In the genomic region with DNA sequence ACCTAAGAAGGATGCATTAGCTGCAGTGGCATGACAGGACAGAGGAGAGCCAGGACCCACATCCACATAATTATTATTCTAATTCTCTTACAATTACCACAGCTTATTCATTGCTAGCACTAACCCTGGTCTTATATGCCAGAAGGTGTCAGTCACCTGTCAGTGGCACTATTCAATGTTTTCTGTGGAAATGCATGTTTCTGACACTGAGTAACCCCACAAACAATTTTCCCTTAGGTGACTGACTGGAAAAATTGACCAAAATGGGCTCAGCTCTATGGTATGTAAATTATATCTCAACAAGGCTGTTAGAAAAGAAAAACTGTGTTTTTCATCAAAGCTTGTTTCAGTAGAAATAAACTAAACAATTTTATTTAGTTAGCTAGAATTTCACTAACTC, we compare ENCODE assay signal across 17 cellular contexts.
DNase-seq lines count a peak whose midpoint lies in the region; ATAC-seq and TF ChIP-seq lines count a peak whose summit lies in the region.
"Had no signal": no experiment of that assay in that cellular context is flagged by ENCODE, and none has a peak within 500 bp of the region (broad histone marks: within the 10 kb centered on the region; RNA-seq: fewer than 3 reads in every experiment).

No MANE protein-coding gene starts in this region.

- H3K4me1 Mint-ChIP-seq in activated naive CD8-positive, alpha-beta T cell treated with anti-CD3 and anti-CD28 coated beads, Interleukin-2, amount 50 U/mL, for 24 hours: peaks cover 49% of the 10 kb centered on the region
- H3K4me1 Mint-ChIP-seq in activated naive CD8-positive, alpha-beta T cell treated with anti-CD3 and anti-CD28 coated beads for 36 hours: peaks cover 38% of the 10 kb centered on the region
- peaks cover 24% of the 10 kb centered on the region for H3K4me1 Mint-ChIP-seq in activated T-helper 17 cell treated with anti-CD3 and anti-CD28 coated beads, Interleukin-2, amount 50 U/mL, for 72 hours
- H3K4me1 Mint-ChIP-seq in endothelial cell (ENCODE audit: unreplicated experiment): peaks cover 44% of the 10 kb centered on the region
- H3K4me1 Mint-ChIP-seq in activated CD4-positive, alpha-beta T cell treated with anti-CD3 and anti-CD28 coated beads, Interleukin-2, amount 10 ng/mL, durations not matched to agents 7 days and 5 days: peaks cover 45% of the 10 kb centered on the region

- TF ChIP-seq CTCF in endothelial cell (IDR thresholded peaks at IDR 0.05; ENCODE audit: unreplicated experiment) (no peak), smooth muscle cell (IDR thresholded peaks at IDR 0.05; ENCODE audit: borderline replicate concordance, insufficient read depth, poor library complexity, severe bottlenecking) (no peak)

- no peak overlapping the region for H3K4me2 ChIP-seq in smooth muscle cell

- peak overlapping the region; percentile 21 for H3K27ac ChIP-seq in smooth muscle cell (ENCODE audit: low read depth)
- H3K27ac ChIP-seq: GM23248 had no signal

- H3F3A ChIP-seq in smooth muscle cell (ENCODE audit: low read depth): no peaks in the 10 kb centered on the region

- no peak overlapping the region for H3K4me3 ChIP-seq in smooth muscle cell
- H3K4me3 ChIP-seq: GM23248, HAP-1 had no signal

- H3K27me3 Mint-ChIP-seq in activated naive CD8-positive, alpha-beta T cell treated with anti-CD3 and anti-CD28 coated beads, Interleukin-2, amount 50 U/mL, for 24 hours: no peaks in the 10 kb centered on the region
- H3K27me3 Mint-ChIP-seq in activated naive CD8-positive, alpha-beta T cell treated with anti-CD3 and anti-CD28 coated beads for 36 hours: no peaks in the 10 kb centered on the region
- H3K27me3 Mint-ChIP-seq in activated T-helper 17 cell treated with anti-CD3 and anti-CD28 coated beads, Interleukin-2, amount 50 U/mL, for 72 hours: no peaks in the 10 kb centered on the region
- peaks cover 7% of the 10 kb centered on the region for H3K27me3 Mint-ChIP-seq in endothelial cell (ENCODE audit: unreplicated experiment)
- H3K27me3 Mint-ChIP-seq in activated CD4-positive, alpha-beta T cell treated with anti-CD3 and anti-CD28 coated beads, Interleukin-2, amount 10 ng/mL, durations not matched to agents 7 days and 5 days: no peaks in the 10 kb centered on the region
- H3K27me3 Mint-ChIP-seq: CD4-positive, alpha-beta memory T cell had no signal

- ATAC-seq in activated naive CD8-positive, alpha-beta T cell treated with anti-CD3 and anti-CD28 coated beads, Interleukin-2, amount 50 U/mL, for 24 hours: peak; percentile 42
- peak; percentile 10 for ATAC-seq in activated T-helper 17 cell treated with anti-CD3 and anti-CD28 coated beads, Interleukin-2, amount 50 U/mL, for 72 hours (replicated peaks)

- H3K4me3 Mint-ChIP-seq in activated naive CD8-positive, alpha-beta T cell treated with anti-CD3 and anti-CD28 coated beads, Interleukin-2, amount 50 U/mL, for 24 hours: no peak overlapping the region
- no peak overlapping the region for H3K4me3 Mint-ChIP-seq in activated naive CD8-positive, alpha-beta T cell treated with anti-CD3 and anti-CD28 coated beads for 36 hours
- no peak overlapping the region for H3K4me3 Mint-ChIP-seq in activated T-helper 17 cell treated with anti-CD3 and anti-CD28 coated beads, Interleukin-2, amount 50 U/mL, for 72 hours
- peak overlapping the region; percentile 70 for H3K4me3 Mint-ChIP-seq in endothelial cell (ENCODE audit: unreplicated experiment)
- no peak overlapping the region for H3K4me3 Mint-ChIP-seq in activated CD4-positive, alpha-beta T cell treated with anti-CD3 and anti-CD28 coated beads, Interleukin-2, amount 10 ng/mL, durations not matched to agents 7 days and 5 days

- POLR2A ChIA-PET in activated CD4-positive, alpha-beta T cell treated with anti-CD3 and anti-CD28 coated beads, Interleukin-2, amount 10 ng/mL, durations not matched to agents 7 days and 5 days (lab: Charles Lee): no interaction called here

- no peak for DNase-seq in activated naive CD8-positive, alpha-beta T cell treated with anti-CD3 and anti-CD28 coated beads, Interleukin-2, amount 50 U/mL, for 24 hours
- no peak for DNase-seq in activated naive CD8-positive, alpha-beta T cell treated with anti-CD3 and anti-CD28 coated beads for 36 hours
- DNase-seq in endothelial cell (ENCODE audit: low spot score): no peak
- DNase-seq in smooth muscle cell (lab: John Stamatoyannopoulos, UW; ENCODE audit: unreplicated experiment): no peak
- DNase-seq in NCI-H526 treated with DMSO at 0.1 percent for 48 hours (lab: John Stamatoyannopoulos, UW): no peak
- DNase-seq in activated CD4-positive, alpha-beta T cell treated with anti-CD3 and anti-CD28 coated beads, Interleukin-2, amount 10 ng/mL, durations not matched to agents 7 days and 5 days: no peak
- DNase-seq in NK-92 (lab: John Stamatoyannopoulos, UW; ENCODE audit: unreplicated experiment): no peak
- DNase-seq: ACHN; BE2C; C1 segment of cervical spinal cord; CD4-positive, alpha-beta memory T cell; DMS153; DMS79; GDM1; GM23248 had no signal

- H3K27ac Mint-ChIP-seq in activated naive CD8-positive, alpha-beta T cell treated with anti-CD3 and anti-CD28 coated beads, Interleukin-2, amount 50 U/mL, for 24 hours: no peak overlapping the region
- no peak overlapping the region for H3K27ac Mint-ChIP-seq in activated naive CD8-positive, alpha-beta T cell treated with anti-CD3 and anti-CD28 coated beads for 36 hours
- no peak overlapping the region for H3K27ac Mint-ChIP-seq in activated T-helper 17 cell treated with anti-CD3 and anti-CD28 coated beads, Interleukin-2, amount 50 U/mL, for 72 hours
- peak overlapping the region; percentile 59 for H3K27ac Mint-ChIP-seq in endothelial cell (ENCODE audit: unreplicated experiment)
- no peak overlapping the region for H3K27ac Mint-ChIP-seq in activated CD4-positive, alpha-beta T cell treated with anti-CD3 and anti-CD28 coated beads, Interleukin-2, amount 10 ng/mL, durations not matched to agents 7 days and 5 days

- no peaks in the 10 kb centered on the region for H4K20me1 ChIP-seq in smooth muscle cell (ENCODE audit: low read depth)

- H3K79me2 ChIP-seq in smooth muscle cell (ENCODE audit: low read depth): no peaks in the 10 kb centered on the region

- H3K9ac ChIP-seq in smooth muscle cell (ENCODE audit: low read depth): no peak overlapping the region
- H3K9ac ChIP-seq: GM23248 had no signal

- no peaks in the 10 kb centered on the region for H3K27me3 ChIP-seq in smooth muscle cell (ENCODE audit: low read depth)
- H3K27me3 ChIP-seq: BE2C had no signal

- H3K9me3 ChIP-seq in smooth muscle cell (replicated peaks; ENCODE audit: low read depth): peaks cover 7% of the 10 kb centered on the region
- H3K9me3 ChIP-seq: BE2C, HAP-1 had no signal

- no peak overlapping the region for H2AFZ ChIP-seq in smooth muscle cell (ENCODE audit: low read depth)
- H2AFZ ChIP-seq: GM23248 had no signal

- peaks cover 25% of the 10 kb centered on the region for H3K4me1 ChIP-seq in smooth muscle cell (ENCODE audit: low read depth)

- peaks cover 59% of the 10 kb centered on the region for H3K36me3 Mint-ChIP-seq in activated naive CD8-positive, alpha-beta T cell treated with anti-CD3 and anti-CD28 coated beads, Interleukin-2, amount 50 U/mL, for 24 hours (ENCODE audit: low read depth)
- H3K36me3 Mint-ChIP-seq in activated naive CD8-positive, alpha-beta T cell treated with anti-CD3 and anti-CD28 coated beads for 36 hours: peaks cover 59% of the 10 kb centered on the region
- peaks cover 69% of the 10 kb centered on the region for H3K36me3 Mint-ChIP-seq in activated T-helper 17 cell treated with anti-CD3 and anti-CD28 coated beads, Interleukin-2, amount 50 U/mL, for 72 hours (ENCODE audit: low read depth)
- H3K36me3 Mint-ChIP-seq in endothelial cell (ENCODE audit: low read depth, unreplicated experiment): peaks cover 54% of the 10 kb centered on the region
- H3K36me3 Mint-ChIP-seq in activated CD4-positive, alpha-beta T cell treated with anti-CD3 and anti-CD28 coated beads, Interleukin-2, amount 10 ng/mL, durations not matched to agents 7 days and 5 days (ENCODE audit: low read depth): peaks cover 70% of the 10 kb centered on the region

- CTCF ChIA-PET in activated CD4-positive, alpha-beta T cell treated with anti-CD3 and anti-CD28 coated beads, Interleukin-2, amount 10 ng/mL, durations not matched to agents 7 days and 5 days (lab: Charles Lee): interaction anchor here (1.2 to 5.6 kb wide), 5 partner anchors 9 to 51 kb away, joined by 3 to 29 read pairs (median 4); no protein-coding TSS in a partner anchor

- H3K9me3 Mint-ChIP-seq in activated naive CD8-positive, alpha-beta T cell treated with anti-CD3 and anti-CD28 coated beads, Interleukin-2, amount 50 U/mL, for 24 hours: peaks cover 12% of the 10 kb centered on the region
- H3K9me3 Mint-ChIP-seq in activated naive CD8-positive, alpha-beta T cell treated with anti-CD3 and anti-CD28 coated beads for 36 hours: peaks cover 4% of the 10 kb centered on the region
- H3K9me3 Mint-ChIP-seq in activated T-helper 17 cell treated with anti-CD3 and anti-CD28 coated beads, Interleukin-2, amount 50 U/mL, for 72 hours: no peaks in the 10 kb centered on the region
- peaks cover 4% of the 10 kb centered on the region for H3K9me3 Mint-ChIP-seq in endothelial cell (ENCODE audit: unreplicated experiment)
- peaks cover 15% of the 10 kb centered on the region for H3K9me3 Mint-ChIP-seq in activated CD4-positive, alpha-beta T cell treated with anti-CD3 and anti-CD28 coated beads, Interleukin-2, amount 10 ng/mL, durations not matched to agents 7 days and 5 days

- H3K36me3 ChIP-seq in smooth muscle cell (ENCODE audit: low read depth): peaks cover 3% of the 10 kb centered on the region
- H3K36me3 ChIP-seq: HAP-1 had no signal
